Comparison of ENCODE assay signal across 32 cellular contexts in the genomic region with DNA sequence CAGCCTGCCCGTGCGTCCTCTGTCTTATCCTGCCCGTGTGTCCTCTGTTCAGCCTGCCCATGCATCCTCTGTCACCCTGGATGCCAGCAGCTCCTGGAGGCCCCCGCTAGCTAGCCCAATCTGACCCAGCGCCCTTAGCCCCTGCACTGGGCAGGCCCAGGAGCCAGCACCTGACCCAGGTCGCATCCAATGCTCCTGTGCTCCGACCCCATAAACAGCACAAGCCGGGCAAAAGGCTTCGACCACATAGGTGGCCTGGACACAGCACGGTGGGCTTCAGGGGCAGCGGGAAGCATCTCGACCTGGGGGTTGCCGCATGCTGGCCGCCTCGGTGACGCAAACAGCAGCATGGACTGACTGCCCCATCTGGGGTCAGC. TPM values are rescaled to one million over a fixed set of nuclear protein-coding genes. Genes with fewer than 3 reads are reported as not detected.
"Had no signal": no experiment of that assay in that cellular context is flagged by ENCODE, and none has a peak within 500 bp of the region (broad histone marks: within the 10 kb centered on the region; RNA-seq: fewer than 3 reads in every experiment).

No MANE protein-coding gene starts in this region.

- H3K36me3 ChIP-seq: gastroesophageal sphincter, neutrophil, stomach, thyroid gland, upper lobe of left lung, vagina had no signal

- H3K4me3 ChIP-seq: gastroesophageal sphincter, hepatocyte, skin epidermis, stomach, thyroid gland, upper lobe of left lung, vagina had no signal

- H2AFZ ChIP-seq: hepatocyte had no signal

- H3K27ac ChIP-seq: gastroesophageal sphincter, hepatocyte, neutrophil, skin epidermis, stomach, thyroid gland, upper lobe of left lung, vagina, VCaP had no signal

- H3K27me3 ChIP-seq: hepatocyte, thyroid gland, upper lobe of left lung, vagina had no signal

- H3K9me3 Mint-ChIP-seq: activated naive CD4-positive, alpha-beta T cell treated with anti-CD3 and anti-CD28 coated beads, Interleukin-2, amount 50 U/mL, for 24 hours; activated naive CD8-positive, alpha-beta T cell treated with anti-CD3 and anti-CD28 coated beads, Interleukin-2, amount 50 U/mL, for 24 hours; activated T-cell treated with anti-CD3 and anti-CD28 coated beads, Interleukin-2, amount 50 U/mL, for 24 hours; activated T-helper 17 cell treated with anti-CD3 and anti-CD28 coated beads, Interleukin-2, amount 50 U/mL, for 72 hours; effector memory CD8-positive, alpha-beta T cell; stimulated activated effector memory CD8-positive, alpha-beta T cell treated with anti-CD3 and anti-CD28 coated beads, Interleukin-12 subunit alpha, Interleukin-12 subunit beta, amount 100 ng/mL, for 72 hours had no signal

- H3K4me1 Mint-ChIP-seq: activated naive CD8-positive, alpha-beta T cell treated with anti-CD3 and anti-CD28 coated beads, Interleukin-2, amount 50 U/mL, for 24 hours; activated T-helper 17 cell treated with anti-CD3 and anti-CD28 coated beads, Interleukin-2, amount 50 U/mL, for 72 hours had no signal

- H3K4me2 ChIP-seq: hepatocyte had no signal

- H3K27ac Mint-ChIP-seq: activated naive CD4-positive, alpha-beta T cell treated with anti-CD3 and anti-CD28 coated beads, Interleukin-2, amount 50 U/mL, for 24 hours; activated naive CD8-positive, alpha-beta T cell treated with anti-CD3 and anti-CD28 coated beads, Interleukin-2, amount 50 U/mL, for 24 hours; activated T-cell treated with anti-CD3 and anti-CD28 coated beads, Interleukin-2, amount 50 U/mL, for 24 hours; activated T-helper 17 cell treated with anti-CD3 and anti-CD28 coated beads, Interleukin-2, amount 50 U/mL, for 72 hours; stimulated activated effector memory CD8-positive, alpha-beta T cell treated with anti-CD3 and anti-CD28 coated beads, Interleukin-12 subunit alpha, Interleukin-12 subunit beta, amount 100 ng/mL, for 72 hours had no signal

- H3K4me1 ChIP-seq: gastroesophageal sphincter, stomach, thyroid gland, upper lobe of left lung, vagina had no signal

- H3K27me3 Mint-ChIP-seq: activated naive CD4-positive, alpha-beta T cell treated with anti-CD3 and anti-CD28 coated beads, Interleukin-2, amount 50 U/mL, for 24 hours; activated naive CD8-positive, alpha-beta T cell treated with anti-CD3 and anti-CD28 coated beads, Interleukin-2, amount 50 U/mL, for 24 hours; activated T-cell treated with anti-CD3 and anti-CD28 coated beads, Interleukin-2, amount 50 U/mL, for 24 hours; activated T-helper 17 cell treated with anti-CD3 and anti-CD28 coated beads, Interleukin-2, amount 50 U/mL, for 72 hours; effector memory CD8-positive, alpha-beta T cell had no signal

- H3K9me3 ChIP-seq: gastroesophageal sphincter, neutrophil, stomach, thyroid gland, upper lobe of left lung, vagina had no signal

- H3K79me2 ChIP-seq: hepatocyte had no signal

- H3K36me3 Mint-ChIP-seq: activated naive CD4-positive, alpha-beta T cell treated with anti-CD3 and anti-CD28 coated beads, Interleukin-2, amount 50 U/mL, for 24 hours had no signal

- DNase-seq: activated CD4-positive, alpha-beta T cell treated with anti-CD3 and anti-CD28 coated beads for 4 hours; activated CD4-positive, alpha-beta T cell treated with anti-CD3 and anti-CD28 coated beads, Interleukin-2, amount 50 U/mL, for 48 hours; activated CD8-positive, alpha-beta memory T cell treated with anti-CD3 and anti-CD28 coated beads, Interleukin-2, amount 50 U/mL, for 48 hours; activated gamma-delta T cell treated with Interleukin-2 at 50 U/mL for 16 hours; activated naive CD8-positive, alpha-beta T cell treated with anti-CD3 and anti-CD28 coated beads, Interleukin-2, amount 50 U/mL, for 24 hours; activated T-cell treated with anti-CD3 and anti-CD28 coated beads, Interleukin-2, amount 50 U/mL, for 24 hours; amygdala; caudate nucleus; cortex of kidney; islet precursor cell; left ventricle myocardium superior; stimulated activated CD4-positive, alpha-beta T cell treated with anti-CD3 and anti-CD28 coated beads, Interleukin-12 subunit alpha, Interleukin-12 subunit beta, amount 100 ng/mL, for 4 hours; stimulated activated CD4-positive, alpha-beta T cell treated with anti-CD3 and anti-CD28 coated beads, Interleukin-4, amount 100 ng/mL, for 24 hours; stomach; thyroid gland had no signal

- ATAC-seq: activated T-helper 17 cell treated with anti-CD3 and anti-CD28 coated beads, Interleukin-2, amount 50 U/mL, for 72 hours; left ventricle myocardium superior; sciatic nerve had no signal

- FAIRE-seq: TTC549 had no signal

- H3K4me3 Mint-ChIP-seq: activated naive CD4-positive, alpha-beta T cell treated with anti-CD3 and anti-CD28 coated beads, Interleukin-2, amount 50 U/mL, for 24 hours; activated naive CD8-positive, alpha-beta T cell treated with anti-CD3 and anti-CD28 coated beads, Interleukin-2, amount 50 U/mL, for 24 hours; activated T-cell treated with anti-CD3 and anti-CD28 coated beads, Interleukin-2, amount 50 U/mL, for 24 hours; activated T-helper 17 cell treated with anti-CD3 and anti-CD28 coated beads, Interleukin-2, amount 50 U/mL, for 72 hours; effector memory CD8-positive, alpha-beta T cell; stimulated activated effector memory CD8-positive, alpha-beta T cell treated with anti-CD3 and anti-CD28 coated beads, Interleukin-12 subunit alpha, Interleukin-12 subunit beta, amount 100 ng/mL, for 72 hours had no signal

RNA-seq across cellular contexts. Expression of gene CDH15, which starts 13.1 kb away (rescaled TPM):
- total RNA-seq: left ventricle myocardium superior; renal cortical epithelial cell; stomach; T-helper 1 cell treated with Interleukin-12 subunit alpha and Interleukin-12 subunit beta and Interleukin-4 antibody, amounts not matched to agents 30 ng/mL and 1 ng/mL, for 36 hours; thyroid gland; vagina had no signal

RNA-seq across cellular contexts. Expression of gene SLC22A31, which starts 15.7 kb away (rescaled TPM):
- total RNA-seq: gastroesophageal sphincter, left ventricle myocardium superior, lung microvascular endothelial cell, osteocyte, renal cortical epithelial cell, vagina had no signal
